ENCODE assay signal across 21 cellular contexts in the genomic region with DNA sequence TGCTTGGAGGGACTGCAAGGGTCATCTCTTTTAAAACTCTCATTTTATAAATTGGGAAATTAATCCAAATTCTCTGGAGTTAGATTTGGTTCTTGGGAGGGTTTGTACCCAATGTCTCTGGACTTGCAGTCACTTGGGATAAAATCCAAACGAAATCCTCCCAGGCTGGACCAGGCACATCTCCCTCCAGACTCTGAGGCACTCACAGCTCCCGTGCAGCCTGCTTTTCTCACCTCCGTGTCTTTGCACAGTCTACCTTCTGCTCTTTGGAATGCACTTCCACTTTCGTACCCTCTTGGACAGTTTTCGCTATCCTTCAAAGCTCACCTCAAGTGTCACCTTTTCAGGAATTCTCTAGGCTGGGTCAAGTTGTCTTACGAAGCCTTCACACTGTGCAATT.
DNase-seq lines count a peak whose midpoint lies in the region; ATAC-seq and TF ChIP-seq lines count a peak whose summit lies in the region.
"Had no signal": no experiment of that assay in that cellular context is flagged by ENCODE, and none has a peak within 500 bp of the region (broad histone marks: within the 10 kb centered on the region; RNA-seq: fewer than 3 reads in every experiment).

No MANE protein-coding gene starts in this region.

- H3K4me3 Mint-ChIP-seq in Caco-2 (ENCODE audit: unreplicated experiment) (no peak overlapping the region), endothelial cell (ENCODE audit: unreplicated experiment) (no peak overlapping the region), nephron progenitor cell (no peak overlapping the region), HFFc6 (no peak overlapping the region)
- H3K4me3 Mint-ChIP-seq: B cell; CD4-positive, CD25-positive, alpha-beta regulatory T cell; IgD-negative memory B cell had no signal

- H3K27me3 ChIP-seq in Caco-2 (replicated peaks; ENCODE audit: control insufficient read depth, insufficient read depth, low read length) = no peaks in the 10 kb centered on the region
- no peaks in the 10 kb centered on the region for H3K27me3 ChIP-seq in HUES64 (ENCODE audit: insufficient read depth, low read length)
- H3K27me3 ChIP-seq in thyroid gland = no peaks in the 10 kb centered on the region

- ATAC-seq in mucosa of descending colon = no peak
- ATAC-seq: PC-3 had no signal

- no peak overlapping the region for H3K4me3 ChIP-seq in Caco-2 (ENCODE audit: low read depth, low read length)
- H3K4me3 ChIP-seq in HUES64 (ENCODE audit: low read length) = no peak overlapping the region
- no peak overlapping the region for H3K4me3 ChIP-seq in thyroid gland (replicated peaks in 1 of 3)
- H3K4me3 ChIP-seq in mucosa of descending colon = no peak overlapping the region

- H3K27ac ChIP-seq in HUES64 (ENCODE audit: low read depth, low read length) (peak overlapping the region; percentile 96), thyroid gland (no peak overlapping the region)

- CTCF ChIA-PET in Caco-2 (lab: Charles Lee) = no interaction called here

- H3K9me3 ChIP-seq in Caco-2 (no peaks in the 10 kb centered on the region), HUES64 (ENCODE audit: insufficient read depth, low read depth, low read length) (no peaks in the 10 kb centered on the region), thyroid gland (no peaks in the 10 kb centered on the region), mucosa of descending colon (no peaks in the 10 kb centered on the region)
- H3K9me3 ChIP-seq: SK-N-SH had no signal

- H3K27ac Mint-ChIP-seq in Caco-2 (ENCODE audit: unreplicated experiment) (peak overlapping the region; percentile 55), endothelial cell (ENCODE audit: unreplicated experiment) (peak overlapping the region; percentile 55), nephron progenitor cell (peak overlapping the region; percentile 75), HFFc6 (no peak overlapping the region)
- H3K27ac Mint-ChIP-seq: B cell; CD4-positive, CD25-positive, alpha-beta regulatory T cell; IgD-negative memory B cell had no signal

- DNase-seq in Caco-2 (no peak), endothelial cell (ENCODE audit: low spot score) (no peak), nephron progenitor cell (no peak), HFFc6 (no peak), thyroid gland (no peak), DMS153 (lab: John Stamatoyannopoulos, UW) (no peak), mucosa of descending colon (no peak)
- DNase-seq: CD4-positive, CD25-positive, alpha-beta regulatory T cell; COR-L47; Karpas-422; NCI-H1417 treated with DMSO at 0.1 percent for 48 hours; NCI-H1930; NCI-H510A treated with DMSO at 0.1 percent for 48 hours; NCI-H82; PC-3; RPMI8226; SHP77 treated with DMSO at 0.1 percent for 48 hours had no signal

- H3K9ac ChIP-seq in HUES64 (ENCODE audit: low read depth, low read length) = peak overlapping the region; percentile 72
- H3K9ac ChIP-seq: SK-N-SH had no signal

- POLR2A ChIA-PET in Caco-2 (lab: Charles Lee) = no interaction called here

- peaks cover 52% of the 10 kb centered on the region for H3K4me1 ChIP-seq in Caco-2
- H3K4me1 ChIP-seq in HUES64 (ENCODE audit: insufficient read depth, low read length) = peaks cover 54% of the 10 kb centered on the region
- H3K4me1 ChIP-seq in thyroid gland = peaks cover 0 to 5% of the 10 kb centered on the region in 2 donors
- peaks cover 7% of the 10 kb centered on the region for H3K4me1 ChIP-seq in mucosa of descending colon (ENCODE audit: low read depth)

- intact Hi-C loops in Caco-2 (cut with micrococcal nuclease; ENCODE audit: unreplicated experiment) (no loop called here), thyroid gland (cut with DNase I) (no loop called here), mucosa of descending colon (cut with DNase I, micrococcal nuclease) (no loop called here)

- H3K4me1 Mint-ChIP-seq in Caco-2 (ENCODE audit: low read depth, unreplicated experiment) (peaks cover 40% of the 10 kb centered on the region), endothelial cell (ENCODE audit: unreplicated experiment) (peaks cover 21% of the 10 kb centered on the region), nephron progenitor cell (peaks cover 64% of the 10 kb centered on the region), HFFc6 (ENCODE audit: low read depth) (no peaks in the 10 kb centered on the region)
- H3K4me1 Mint-ChIP-seq: B cell; CD4-positive, CD25-positive, alpha-beta regulatory T cell had no signal

- no peaks in the 10 kb centered on the region; the same call in 1 of the 2 replicates for H3K36me3 ChIP-seq in Caco-2 (ENCODE audit: control insufficient read depth, insufficient read depth, low read length)
- no peaks in the 10 kb centered on the region for H3K36me3 ChIP-seq in HUES64 (ENCODE audit: insufficient read depth, low read length)
- no peaks in the 10 kb centered on the region for H3K36me3 ChIP-seq in thyroid gland
- no peaks in the 10 kb centered on the region for H3K36me3 ChIP-seq in mucosa of descending colon (ENCODE audit: low read depth)

- H3K27me3 Mint-ChIP-seq in Caco-2 (ENCODE audit: insufficient read depth, unreplicated experiment) (no peaks in the 10 kb centered on the region), endothelial cell (ENCODE audit: unreplicated experiment) (peaks cover 2% of the 10 kb centered on the region), nephron progenitor cell (ENCODE audit: low read depth, poor library complexity) (peaks cover 2% of the 10 kb centered on the region), HFFc6 (ENCODE audit: insufficient read depth) (no peaks in the 10 kb centered on the region)
- H3K27me3 Mint-ChIP-seq: B cell; CD4-positive, CD25-positive, alpha-beta regulatory T cell had no signal

- TF ChIP-seq POLR2A in thyroid gland (IDR thresholded peaks at IDR 0.05) = no peak

- WGBS in HUES64 = 70% methylated on average over 6 of the region's 6 CpGs
- WGBS in thyroid gland, 2 donors = 86 to 89% methylated on average over 6 of the region's 6 CpGs

- peaks cover 6% of the 10 kb centered on the region for H3K36me3 Mint-ChIP-seq in Caco-2 (ENCODE audit: insufficient read depth, unreplicated experiment)
- H3K36me3 Mint-ChIP-seq in endothelial cell (ENCODE audit: low read depth, unreplicated experiment) = no peaks in the 10 kb centered on the region
- no peaks in the 10 kb centered on the region for H3K36me3 Mint-ChIP-seq in nephron progenitor cell (ENCODE audit: low read depth)
- H3K36me3 Mint-ChIP-seq in HFFc6 (ENCODE audit: low read depth) = no peaks in the 10 kb centered on the region; the same call in 1 of the 2 replicates
- H3K36me3 Mint-ChIP-seq: CD4-positive, CD25-positive, alpha-beta regulatory T cell; IgD-negative memory B cell had no signal

- no TSS peak for BruUV-seq in Caco-2 (replicated peaks; lab: Mats Ljungman, UMichigan)

- TF ChIP-seq CTCF in Caco-2 (IDR thresholded peaks at IDR 0.05; ENCODE audit: insufficient read depth in 1 of 2, low read depth in 1 of 2, low read length in 1 of 2, severe bottlenecking in 1 of 2, unreplicated experiment in 1 of 2) (no peak), endothelial cell (IDR thresholded peaks at IDR 0.05; ENCODE audit: unreplicated experiment) (no peak), nephron progenitor cell (IDR thresholded peaks at IDR 0.05) (no peak), HFFc6 (IDR thresholded peaks at IDR 0.05) (no peak), thyroid gland (IDR thresholded peaks at IDR 0.05) (no peak), mucosa of descending colon (IDR thresholded peaks at IDR 0.05) (no peak)

- H3K9me3 Mint-ChIP-seq in Caco-2 (ENCODE audit: unreplicated experiment) (peaks cover 9% of the 10 kb centered on the region), endothelial cell (ENCODE audit: unreplicated experiment) (no peaks in the 10 kb centered on the region), nephron progenitor cell (no peaks in the 10 kb centered on the region), HFFc6 (peaks cover 38% of the 10 kb centered on the region)
- H3K9me3 Mint-ChIP-seq: CD4-positive, CD25-positive, alpha-beta regulatory T cell; IgD-negative memory B cell had no signal
